Comparison of ENCODE assay signal across 17 cellular contexts in genomic region chr14:90319634-90320541, GRCh38. TPM values are rescaled to one million over a fixed set of nuclear protein-coding genes. Genes with fewer than 3 reads are reported as not detected.
DNase-seq lines count a peak whose midpoint lies in the region; ATAC-seq and TF ChIP-seq lines count a peak whose summit lies in the region.
"Had no signal": no experiment of that assay in that cellular context is flagged by ENCODE, and none has a peak within 500 bp of the region (broad histone marks: within the 10 kb centered on the region; RNA-seq: fewer than 3 reads in every experiment).

No MANE protein-coding gene starts in this region.

- 81 to 100% methylated on average over 1 to 6 of the region's 6 CpGs for WGBS in endodermal cell (ENCODE audit: insufficient coverage in 1 of 2, insufficient read length in 1 of 2), 2 experiments
- WGBS in aorta, 2 donors = 97% methylated on average over 6 of the region's 6 CpGs

- no peak for DNase-seq in activated CD4-positive, alpha-beta memory T cell treated with anti-CD3 and anti-CD28 coated beads for 36 hours
- no peak for DNase-seq in activated CD4-positive, alpha-beta memory T cell treated with anti-CD3 and anti-CD28 coated beads, Interleukin-2, amount 10 ng/mL, durations not matched to agents 7 days and 5 days
- no peak for DNase-seq in DND-41
- DNase-seq in LHCN-M2 (ENCODE audit: low read depth) = peak; percentile 11
- DNase-seq in endodermal cell = no peak
- DNase-seq in aorta = no peak
- no peak for DNase-seq in mucosa of descending colon
- DNase-seq: C1 segment of cervical spinal cord, H7, IMR-90, Kasumi-1, NCI-H1105, NCI-H187 treated with DMSO at 0.1 percent for 48 hours, NCI-H345, NCI-H526, SHP77 treated with DMSO at 0.1 percent for 48 hours had no signal

- no peak overlapping the region for H3K4me3 Mint-ChIP-seq in activated CD4-positive, alpha-beta memory T cell treated with anti-CD3 and anti-CD28 coated beads for 36 hours
- H3K4me3 Mint-ChIP-seq in activated CD4-positive, alpha-beta memory T cell treated with anti-CD3 and anti-CD28 coated beads, Interleukin-2, amount 10 ng/mL, durations not matched to agents 7 days and 5 days = no peak overlapping the region
- no peak overlapping the region for H3K4me3 Mint-ChIP-seq in endodermal cell

- TF ChIP-seq CTCF in DND-41 (IDR thresholded peaks at IDR 0.05; ENCODE audit: borderline replicate concordance, extremely low read depth, low read length, poor library complexity, severe bottlenecking) (no peak), endodermal cell (conservative IDR thresholded peaks at IDR 0.05) (no peak), mucosa of descending colon (IDR thresholded peaks at IDR 0.05) (no peak)

- H3K9me3 ChIP-seq in DND-41 (ENCODE audit: insufficient read depth, low read length, severe bottlenecking) = no peaks in the 10 kb centered on the region
- H3K9me3 ChIP-seq in endodermal cell (ENCODE audit: control insufficient read depth, low read length) = peaks cover 14% of the 10 kb centered on the region
- no peaks in the 10 kb centered on the region for H3K9me3 ChIP-seq in aorta (ENCODE audit: control insufficient read depth, low read length)
- H3K9me3 ChIP-seq in mucosa of descending colon = no peaks in the 10 kb centered on the region

- H4K20me1 ChIP-seq in DND-41 (ENCODE audit: insufficient read depth, low read length) = peaks cover 26% of the 10 kb centered on the region; the same call in 1 of the 2 replicates

- peak overlapping the region; percentile 42 for H3K27ac Mint-ChIP-seq in activated CD4-positive, alpha-beta memory T cell treated with anti-CD3 and anti-CD28 coated beads for 36 hours
- H3K27ac Mint-ChIP-seq in activated CD4-positive, alpha-beta memory T cell treated with anti-CD3 and anti-CD28 coated beads, Interleukin-2, amount 10 ng/mL, durations not matched to agents 7 days and 5 days = no peak overlapping the region
- no peak overlapping the region for H3K27ac Mint-ChIP-seq in endodermal cell

- peaks cover 28% of the 10 kb centered on the region for H3K36me3 Mint-ChIP-seq in activated CD4-positive, alpha-beta memory T cell treated with anti-CD3 and anti-CD28 coated beads for 36 hours
- peaks cover 38% of the 10 kb centered on the region for H3K36me3 Mint-ChIP-seq in activated CD4-positive, alpha-beta memory T cell treated with anti-CD3 and anti-CD28 coated beads, Interleukin-2, amount 10 ng/mL, durations not matched to agents 7 days and 5 days (ENCODE audit: low read depth)
- peaks cover 42% of the 10 kb centered on the region for H3K36me3 Mint-ChIP-seq in endodermal cell (ENCODE audit: low read depth)

- H3K27ac ChIP-seq in DND-41 (ENCODE audit: low read length) (no peak overlapping the region), endodermal cell (ENCODE audit: low read depth, low read length) (no peak overlapping the region), aorta (ENCODE audit: low read depth in 1 of 2, low read length in 2 of 2) (no peak overlapping the region)

- H3K36me3 ChIP-seq in DND-41 (ENCODE audit: insufficient read depth, low read length) (peaks cover 29% of the 10 kb centered on the region), endodermal cell (ENCODE audit: control insufficient read depth, insufficient read depth, low read length) (peaks cover 25% of the 10 kb centered on the region), aorta (ENCODE audit: control insufficient read depth in 1 of 2, insufficient read depth in 2 of 2, low read length in 1 of 2) (peaks cover 0 to 2% of the 10 kb centered on the region in 2 donors), mucosa of descending colon (ENCODE audit: low read depth) (no peaks in the 10 kb centered on the region)

- POLR2A ChIA-PET in activated CD4-positive, alpha-beta memory T cell treated with anti-CD3 and anti-CD28 coated beads for 36 hours (lab: Charles Lee) = interaction anchor here (1.0 to 1.1 kb wide), 2 partner anchors 64 to 364 kb away, joined by 4 read pairs; no protein-coding TSS in a partner anchor
- POLR2A ChIA-PET in activated CD4-positive, alpha-beta memory T cell treated with anti-CD3 and anti-CD28 coated beads, Interleukin-2, amount 10 ng/mL, durations not matched to agents 7 days and 5 days (lab: Charles Lee) = no interaction called here

- no peaks in the 10 kb centered on the region for H3K4me1 ChIP-seq in DND-41 (ENCODE audit: insufficient read depth, low read length)
- no peaks in the 10 kb centered on the region for H3K4me1 ChIP-seq in endodermal cell (ENCODE audit: control insufficient read depth, insufficient read depth, low read length)
- no peaks in the 10 kb centered on the region for H3K4me1 ChIP-seq in aorta (ENCODE audit: control insufficient read depth in 1 of 2, insufficient read depth in 2 of 2, low read length in 2 of 2)
- no peaks in the 10 kb centered on the region for H3K4me1 ChIP-seq in mucosa of descending colon (ENCODE audit: low read depth)

- H3K4me3 ChIP-seq in DND-41 (ENCODE audit: low read depth in 1 of 2, low read length in 2 of 2) (no peak overlapping the region), endodermal cell (ENCODE audit: low read length) (peak overlapping the region; percentile 39), aorta (ENCODE audit: low read length in 2 of 2) (no peak overlapping the region), mucosa of descending colon (no peak overlapping the region)

- H3K4me1 Mint-ChIP-seq in activated CD4-positive, alpha-beta memory T cell treated with anti-CD3 and anti-CD28 coated beads for 36 hours (ENCODE audit: low read depth) = peaks cover 23% of the 10 kb centered on the region
- peaks cover 7% of the 10 kb centered on the region for H3K4me1 Mint-ChIP-seq in activated CD4-positive, alpha-beta memory T cell treated with anti-CD3 and anti-CD28 coated beads, Interleukin-2, amount 10 ng/mL, durations not matched to agents 7 days and 5 days
- peaks cover 9% of the 10 kb centered on the region for H3K4me1 Mint-ChIP-seq in endodermal cell

- H3K79me2 ChIP-seq in DND-41 (ENCODE audit: insufficient read depth, low read length) = peaks cover 54% of the 10 kb centered on the region

- intact Hi-C loops in activated CD4-positive, alpha-beta memory T cell treated with anti-CD3 and anti-CD28 coated beads for 36 hours (cut with micrococcal nuclease) = no loop called here
- intact Hi-C loops in aorta (cut with DNase I) (no loop called here), mucosa of descending colon (cut with DNase I, micrococcal nuclease) (no loop called here)

- H3K4me2 ChIP-seq in DND-41 (ENCODE audit: insufficient read depth, low read length) = no peak overlapping the region

- no peak overlapping the region for H3K9ac ChIP-seq in DND-41 (ENCODE audit: low read depth, low read length)
- no peak overlapping the region for H3K9ac ChIP-seq in endodermal cell (ENCODE audit: extremely low read depth, low read length, poor library complexity, severe bottlenecking)

- no peaks in the 10 kb centered on the region for H3K27me3 Mint-ChIP-seq in activated CD4-positive, alpha-beta memory T cell treated with anti-CD3 and anti-CD28 coated beads for 36 hours
- H3K27me3 Mint-ChIP-seq in activated CD4-positive, alpha-beta memory T cell treated with anti-CD3 and anti-CD28 coated beads, Interleukin-2, amount 10 ng/mL, durations not matched to agents 7 days and 5 days = no peaks in the 10 kb centered on the region
- no peaks in the 10 kb centered on the region for H3K27me3 Mint-ChIP-seq in endodermal cell (ENCODE audit: insufficient read depth)

- ATAC-seq in DND-41 (ENCODE audit: insufficient read depth, low read depth) (peak; percentile 37; the same call in 1 of the 3 replicates), aorta (ENCODE audit: low FRiP score) (no peak), HG02798 (IDR thresholded peaks at IDR 0.05; ENCODE audit: poor library complexity, unreplicated experiment) (no peak), mucosa of descending colon (no peak)

- no peaks in the 10 kb centered on the region for H3K9me3 Mint-ChIP-seq in activated CD4-positive, alpha-beta memory T cell treated with anti-CD3 and anti-CD28 coated beads for 36 hours
- peaks cover 2% of the 10 kb centered on the region for H3K9me3 Mint-ChIP-seq in activated CD4-positive, alpha-beta memory T cell treated with anti-CD3 and anti-CD28 coated beads, Interleukin-2, amount 10 ng/mL, durations not matched to agents 7 days and 5 days
- peaks cover 12% of the 10 kb centered on the region for H3K9me3 Mint-ChIP-seq in endodermal cell

- H3K27me3 ChIP-seq in DND-41 (ENCODE audit: insufficient read depth, low read length, poor library complexity) = no peaks in the 10 kb centered on the region
- H3K27me3 ChIP-seq in endodermal cell (ENCODE audit: control insufficient read depth, insufficient read depth, low read length, poor library complexity, severe bottlenecking) = no peaks in the 10 kb centered on the region
- no peaks in the 10 kb centered on the region for H3K27me3 ChIP-seq in aorta (ENCODE audit: control insufficient read depth in 1 of 2, insufficient read depth in 2 of 2, low read length in 1 of 2)

- CTCF ChIA-PET in activated CD4-positive, alpha-beta memory T cell treated with anti-CD3 and anti-CD28 coated beads for 36 hours (lab: Charles Lee) = interaction anchor here (0.6 kb wide), 1 partner anchor 62 kb away, joined by 3 read pairs; no protein-coding TSS in a partner anchor
- CTCF ChIA-PET in activated CD4-positive, alpha-beta memory T cell treated with anti-CD3 and anti-CD28 coated beads, Interleukin-2, amount 10 ng/mL, durations not matched to agents 7 days and 5 days (lab: Charles Lee) = interaction anchor here (0.6 kb wide), 1 partner anchor 14 kb away, joined by 3 read pairs; no protein-coding TSS in a partner anchor

- H2AFZ ChIP-seq in DND-41 (ENCODE audit: low read depth, low read length) = no peak overlapping the region

RNA-seq across cellular contexts. Expression of gene NRDE2, which starts 11.9 kb away (rescaled TPM):
- total RNA-seq in activated CD4-positive, alpha-beta memory T cell treated with anti-CD3 and anti-CD28 coated beads for 36 hours = 10 to 100 TPM; 18.9 to 24.8 TPM
- total RNA-seq in activated CD4-positive, alpha-beta memory T cell treated with anti-CD3 and anti-CD28 coated beads, Interleukin-2, amount 10 ng/mL, durations not matched to agents 7 days and 5 days = 10 to 100 TPM; 20.3 to 21.7 TPM
- total RNA-seq in LHCN-M2 (2014; rRNA removed) (4.2 and 5.9 TPM in 2 replicates), endodermal cell (10 to 100 TPM; 18.3 to 19.5 TPM), aorta (10 to 100 TPM; 20.4 to 28.5 TPM), mucosa of descending colon (10 to 100 TPM; 23.0 to 31.5 (median 26.1) TPM)
- polyA plus RNA-seq in LHCN-M2 (2012) = 4.5 TPM
- polyA plus RNA-seq in endodermal cell (2013, experiment 1 of 2) = 11.3 TPM
- polyA plus RNA-seq in endodermal cell (2013, experiment 2 of 2) = 9.2 TPM
- 10 to 100 TPM in 1 of 2 donors, 1 to 10 TPM in 1; 3.4 to 16.1 TPM for polyA plus RNA-seq in aorta
